11 cellular contexts compared by ENCODE assay signal in the genomic region with DNA sequence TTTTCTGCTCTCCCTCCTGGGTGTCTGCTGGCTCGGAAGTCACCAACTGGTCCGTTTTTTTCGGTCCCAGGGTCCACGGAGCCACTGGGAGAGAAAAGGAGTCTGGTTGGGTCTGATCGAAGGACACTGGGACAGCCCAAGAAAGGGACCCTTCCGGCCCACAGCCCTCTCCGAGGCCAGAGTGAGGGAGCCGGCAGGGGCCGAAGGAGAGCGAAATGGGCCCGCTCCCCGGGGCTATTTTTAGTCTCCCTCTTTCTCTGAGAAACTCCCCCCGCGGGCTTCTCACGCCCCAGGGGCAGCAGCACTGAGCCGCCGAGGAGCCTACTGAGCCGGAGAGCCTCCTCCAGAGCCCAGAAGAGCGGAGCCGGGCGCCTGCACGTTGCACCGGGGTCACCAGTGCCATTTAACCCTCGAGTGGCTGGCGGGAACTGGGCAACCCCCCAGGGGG. TPM values are rescaled to one million over a fixed set of nuclear protein-coding genes. Genes with fewer than 3 reads are reported as not detected.
DNase-seq lines count a peak whose midpoint lies in the region; ATAC-seq and TF ChIP-seq lines count a peak whose summit lies in the region.
"Had no signal": no experiment of that assay in that cellular context is flagged by ENCODE, and none has a peak within 500 bp of the region (broad histone marks: within the 10 kb centered on the region; RNA-seq: fewer than 3 reads in every experiment).

No MANE protein-coding gene starts in this region.

- H3K9me3 Mint-ChIP-seq in osteocyte (ENCODE audit: unreplicated experiment) = no peaks in the 10 kb centered on the region
- H3K9me3 Mint-ChIP-seq: activated T-helper 1 cell treated with anti-CD3 and anti-CD28 coated beads, Interleukin-12 subunit alpha, Interleukin-12 subunit beta, Interleukin-2, Interleukin-4 antibody, amounts not matched to agents 30 ng/mL and 10 ng/mL and 1 ng/mL, durations not matched to agents 14 hours and 24 hours and 36 hours had no signal

- H3K4me3 Mint-ChIP-seq in osteocyte (ENCODE audit: unreplicated experiment) = peak overlapping the region; percentile 4

- H3K4me1 ChIP-seq in duodenal mucosa (ENCODE audit: control insufficient read depth in 1 of 2, insufficient read depth in 2 of 2, low read length in 2 of 2) = peaks cover 32 to 37% of the 10 kb centered on the region in 2 donors

- peaks cover 2% of the 10 kb centered on the region for H3K36me3 Mint-ChIP-seq in osteocyte (ENCODE audit: unreplicated experiment)

- H3K4me1 Mint-ChIP-seq in osteocyte (ENCODE audit: unreplicated experiment) = peaks cover 27% of the 10 kb centered on the region

- H3K27ac Mint-ChIP-seq in osteocyte (ENCODE audit: unreplicated experiment) = no peak overlapping the region
- H3K27ac Mint-ChIP-seq: activated T-helper 1 cell treated with anti-CD3 and anti-CD28 coated beads, Interleukin-12 subunit alpha, Interleukin-12 subunit beta, Interleukin-2, Interleukin-4 antibody, amounts not matched to agents 30 ng/mL and 10 ng/mL and 1 ng/mL, durations not matched to agents 14 hours and 24 hours and 36 hours had no signal

- H3K4me3 ChIP-seq in duodenal mucosa (ENCODE audit: low read depth in 1 of 2, low read length in 2 of 2) = peak overlapping the region in 1 of 2 donors; percentile 77

- H3K9me3 ChIP-seq in duodenal mucosa (ENCODE audit: control insufficient read depth in 1 of 2, low read length in 2 of 2) = no peaks in the 10 kb centered on the region

- DNase-seq in osteocyte (ENCODE audit: extremely low spot score, unreplicated experiment) (peak; percentile 83), AML-193 (lab: John Stamatoyannopoulos, UW) (no peak), NCI-H524 (lab: John Stamatoyannopoulos, UW) (no peak), glomerular visceral epithelial cell (ENCODE audit: extremely low spot score) (no peak), NCI-H226 (no peak)
- DNase-seq: midbrain, NCI-H2107 had no signal

- H3K27me3 ChIP-seq in duodenal mucosa (ENCODE audit: control insufficient read depth in 1 of 2, insufficient read depth in 2 of 2, low read length in 2 of 2) = peaks cover 14 to 47% of the 10 kb centered on the region in 2 donors

- H3K27me3 Mint-ChIP-seq in osteocyte (ENCODE audit: unreplicated experiment) = peaks cover 36% of the 10 kb centered on the region

- H3K36me3 ChIP-seq in duodenal mucosa (ENCODE audit: control insufficient read depth in 1 of 2, insufficient read depth in 2 of 2, low read length in 2 of 2) = no peaks in the 10 kb centered on the region

- ATAC-seq in HG02623 (IDR thresholded peaks at IDR 0.05; ENCODE audit: unreplicated experiment) = peak; percentile 26

- no peak overlapping the region for H3K9ac ChIP-seq in duodenal mucosa (ENCODE audit: low read depth in 1 of 2, low read length in 2 of 2)

- H3K27ac ChIP-seq in duodenal mucosa (ENCODE audit: low read depth, low read length) = peak overlapping the region; percentile 44

- TF ChIP-seq CTCF in GM12874 (IDR thresholded peaks at IDR 0.05; ENCODE audit: insufficient read depth, low read depth, low read length) (0 out of 2 replicates have a peak, but pooled peaks have one; percentile 4), osteocyte (IDR thresholded peaks at IDR 0.05) (no peak)

RNA-seq across cellular contexts. Expression of gene ESAM, which starts 1.9 kb away (rescaled TPM):
- 0.71 and 1.7 TPM in 2 replicates for total RNA-seq in osteocyte

RNA-seq across cellular contexts. Expression of gene VSIG2, which starts 8.2 kb away (rescaled TPM):
- 0.30 TPM in 1 of 2 replicates, not detected in the other for total RNA-seq in osteocyte
- total RNA-seq: activated T-helper 1 cell treated with anti-CD3 and anti-CD28 coated beads, Interleukin-12 subunit alpha, Interleukin-12 subunit beta, Interleukin-2, Interleukin-4 antibody, amounts not matched to agents 30 ng/mL and 10 ng/mL and 1 ng/mL, durations not matched to agents 14 hours and 24 hours and 36 hours had no signal

RNA-seq across cellular contexts. Expression of gene NRGN, which starts 20.5 kb away (rescaled TPM):
- 0.97 and 1.0 TPM in 2 replicates for total RNA-seq in osteocyte

RNA-seq across cellular contexts. Expression of gene MSANTD2, which starts 40.0 kb away (rescaled TPM):
- total RNA-seq in osteocyte = 14.3 and 15.2 TPM in 2 replicates
